Comparison of ENCODE assay signal across 16 cellular contexts in genomic region chr22:29009148-29009547, GRCh38. TPM values are rescaled to one million over a fixed set of nuclear protein-coding genes. Genes with fewer than 3 reads are reported as not detected.
"Had no signal": no experiment of that assay in that cellular context is flagged by ENCODE, and none has a peak within 500 bp of the region (broad histone marks: within the 10 kb centered on the region; RNA-seq: fewer than 3 reads in every experiment).

No MANE protein-coding gene starts in this region.

- H3K27me3 ChIP-seq: esophagus muscularis mucosa, foreskin keratinocyte, SJSA1, upper lobe of left lung had no signal

- H3K9me3 ChIP-seq: esophagus muscularis mucosa, SJSA1, upper lobe of left lung had no signal

- ATAC-seq: foreskin keratinocyte; stimulated activated effector memory CD8-positive, alpha-beta T cell treated with anti-CD3 and anti-CD28 coated beads, Interleukin-12 subunit alpha, Interleukin-12 subunit beta, amount 100 ng/mL, for 72 hours had no signal

- H3K36me3 ChIP-seq: esophagus muscularis mucosa, SJSA1, upper lobe of left lung had no signal

- H3K27ac ChIP-seq: esophagus muscularis mucosa, foreskin keratinocyte, SJSA1, upper lobe of left lung had no signal

- H3K4me3 ChIP-seq: esophagus muscularis mucosa, SJSA1, upper lobe of left lung had no signal

- H3K4me1 ChIP-seq: foreskin keratinocyte, SJSA1 had no signal

- DNase-seq: activated CD4-positive, alpha-beta T cell treated with anti-CD3 and anti-CD28 coated beads for 1 hour; activated CD4-positive, alpha-beta T cell treated with anti-CD3 and anti-CD28 coated beads, Interleukin-2, amount 50 U/mL, for 48 hours; activated gamma-delta T cell; activated naive CD8-positive, alpha-beta T cell treated with anti-CD3 and anti-CD28 coated beads for 36 hours; activated T-cell treated with anti-CD3 and anti-CD28 coated beads, Interleukin-2, amount 50 U/mL, for 48 hours; foreskin keratinocyte; head of caudate nucleus; midbrain; naive B cell; posterior cingulate gyrus; SW 1271; upper lobe of left lung had no signal

- FAIRE-seq: keratinocyte had no signal

RNA-seq across cellular contexts. Expression of gene C22orf31, which starts 52.5 kb away (rescaled TPM):
- total RNA-seq: activated naive CD8-positive, alpha-beta T cell treated with anti-CD3 and anti-CD28 coated beads for 36 hours; esophagus muscularis mucosa; foreskin keratinocyte; SJSA1; upper lobe of left lung had no signal
- polyA plus RNA-seq: foreskin keratinocyte, keratinocyte had no signal
